Comparison of ENCODE assay signal across 9 cellular contexts in the genomic region with DNA sequence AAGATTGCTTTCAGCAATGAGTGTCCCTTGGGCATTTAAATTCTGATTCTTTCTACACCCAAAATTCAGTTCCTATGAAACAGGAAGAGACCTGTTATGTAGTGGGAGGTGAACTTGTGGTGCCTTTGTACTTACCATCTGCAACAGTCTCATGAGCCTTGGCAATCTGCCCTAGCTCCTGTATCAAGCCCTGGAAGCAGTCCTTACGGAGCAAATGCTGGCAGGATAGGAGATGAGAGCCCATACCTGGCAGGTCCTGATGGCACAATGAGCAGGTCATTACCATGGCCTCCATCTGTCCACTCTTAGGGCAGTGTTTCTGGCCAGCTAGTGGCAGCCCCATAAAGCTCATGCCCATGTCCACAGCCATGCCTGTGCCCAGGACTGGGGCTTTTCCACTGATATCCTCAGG. TPM values are rescaled to one million over a fixed set of nuclear protein-coding genes. Genes with fewer than 3 reads are reported as not detected.
A peak's percentile ranks its signal among the peaks of the same experiment; 100 is the strongest.
DNase-seq lines count a peak whose midpoint lies in the region; ATAC-seq and TF ChIP-seq lines count a peak whose summit lies in the region.
"Had no signal": no experiment of that assay in that cellular context is flagged by ENCODE, and none has a peak within 500 bp of the region (broad histone marks: within the 10 kb centered on the region; RNA-seq: fewer than 3 reads in every experiment).

No MANE protein-coding gene starts in this region.

- no peaks in the 10 kb centered on the region for H3K27me3 Mint-ChIP-seq in WTC11 (ENCODE audit: low read depth)
- no peaks in the 10 kb centered on the region for H3K27me3 Mint-ChIP-seq in naive thymus-derived CD4-positive, alpha-beta T cell
- H3K27me3 Mint-ChIP-seq: dendritic cell treated with granulocyte-macrophage colony-stimulating factor and Interleukin-4, amounts not matched to agents 40 ng/mL and 50 ng/mL, for 4 days had no signal

- no peaks in the 10 kb centered on the region for H3K36me3 ChIP-seq in hepatocyte (replicated peaks; ENCODE audit: insufficient read depth, low read depth)
- peaks cover 0 to 40% (median 17%) of the 10 kb centered on the region in 6 donors for H3K36me3 ChIP-seq in spleen
- H3K36me3 ChIP-seq in naive thymus-derived CD4-positive, alpha-beta T cell (ENCODE audit: control insufficient read depth in 2 of 3, insufficient read depth in 3 of 3, low read length in 3 of 3) = peaks cover 0 to 24% (median 8%) of the 10 kb centered on the region in 3 experiments

- H3K9me3 ChIP-seq in hepatocyte (ENCODE audit: low read depth) = no peaks in the 10 kb centered on the region
- H3K9me3 ChIP-seq in spleen = no peaks in the 10 kb centered on the region
- no peaks in the 10 kb centered on the region for H3K9me3 ChIP-seq in naive thymus-derived CD4-positive, alpha-beta T cell (ENCODE audit: control insufficient read depth in 2 of 3, low read length in 3 of 3)

- no peaks in the 10 kb centered on the region for H4K20me1 ChIP-seq in hepatocyte (ENCODE audit: insufficient read depth, poor library complexity, severe bottlenecking)

- CTCF ChIA-PET in WTC11 (lab: Charles Lee) (interaction anchor here (1.1 kb wide), 1 partner anchor 95 kb away, joined by 3 read pairs; no protein-coding TSS in a partner anchor), HEK293T (lab: Yijun Ruan, JAX) (no interaction called here)
- CTCF ChIA-PET in naive thymus-derived CD4-positive, alpha-beta T cell (lab: Charles Lee) = no interaction called here

- peaks cover 8% of the 10 kb centered on the region for H3K4me1 ChIP-seq in hepatocyte (ENCODE audit: insufficient read depth)
- peaks cover 0 to 3% (median 0%) of the 10 kb centered on the region in 6 donors for H3K4me1 ChIP-seq in spleen
- no peaks in the 10 kb centered on the region for H3K4me1 ChIP-seq in naive thymus-derived CD4-positive, alpha-beta T cell (ENCODE audit: control insufficient read depth in 2 of 2, insufficient read depth in 2 of 2, low read length in 2 of 2)

- peak overlapping the region; percentile 78 for H3K27ac ChIP-seq in hepatocyte
- peak overlapping the region in 6 of 8 donors; percentile 14 to 64 (median 52) for H3K27ac ChIP-seq in spleen
- no peak overlapping the region for H3K27ac ChIP-seq in naive thymus-derived CD4-positive, alpha-beta T cell (ENCODE audit: low read depth, low read length)

- intact Hi-C loops in spleen (cut with DNase I; ENCODE audit: low total_unique reads) = no loop called here
- intact Hi-C loops in naive thymus-derived CD4-positive, alpha-beta T cell (cut with micrococcal nuclease) = no loop called here

- H3K79me2 ChIP-seq in hepatocyte = no peaks in the 10 kb centered on the region

- peak overlapping the region; percentile 94 for H3K27ac Mint-ChIP-seq in WTC11
- H3K27ac Mint-ChIP-seq in naive thymus-derived CD4-positive, alpha-beta T cell = peak overlapping the region in 2 of 9 donors; percentile 17 to 20
- H3K27ac Mint-ChIP-seq: dendritic cell treated with granulocyte-macrophage colony-stimulating factor and Interleukin-4, amounts not matched to agents 40 ng/mL and 50 ng/mL, for 4 days had no signal

- H3K36me3 Mint-ChIP-seq in WTC11 = no peaks in the 10 kb centered on the region
- peaks cover 9 to 48% (median 32%) of the 10 kb centered on the region in 5 donors for H3K36me3 Mint-ChIP-seq in naive thymus-derived CD4-positive, alpha-beta T cell

- TF ChIP-seq CTCF in WTC11 (IDR thresholded peaks at IDR 0.05) (no peak), hepatocyte (IDR thresholded peaks at IDR 0.05; ENCODE audit: poor library complexity) (no peak), spleen (IDR thresholded peaks at IDR 0.05 in 8 of 11, conservative IDR thresholded peaks at IDR 0.05 in 3 of 11) (no peak)

- peaks cover 31% of the 10 kb centered on the region for H3K4me1 Mint-ChIP-seq in WTC11
- H3K4me1 Mint-ChIP-seq in naive thymus-derived CD4-positive, alpha-beta T cell = peaks cover 0 to 21% (median 0%) of the 10 kb centered on the region in 7 donors

- H3K9me3 Mint-ChIP-seq in WTC11 = no peaks in the 10 kb centered on the region
- no peaks in the 10 kb centered on the region for H3K9me3 Mint-ChIP-seq in naive thymus-derived CD4-positive, alpha-beta T cell
- H3K9me3 Mint-ChIP-seq: dendritic cell treated with granulocyte-macrophage colony-stimulating factor and Interleukin-4, amounts not matched to agents 40 ng/mL and 50 ng/mL, for 4 days had no signal

- peak; percentile 67 for DNase-seq in Jurkat, Clone E6-1 (ENCODE audit: low read depth, low spot score)
- no peak for DNase-seq in WTC11 (ENCODE audit: low spot score)
- DNase-seq in hepatocyte (ENCODE audit: low spot score) = peak; percentile 29
- DNase-seq in spleen = no peak
- no peak for DNase-seq in HEK293T (ENCODE audit: extremely low spot score)
- DNase-seq in NCI-H128 (lab: John Stamatoyannopoulos, UW; ENCODE audit: unreplicated experiment) = no peak
- DNase-seq in naive thymus-derived CD4-positive, alpha-beta T cell = no peak
- DNase-seq in SHP77 (lab: John Stamatoyannopoulos, UW) = no peak

- POLR2A ChIA-PET in WTC11 (lab: Charles Lee) = interaction anchor here (0.6 to 1.2 kb wide), 4 partner anchors 11 to 23 kb away, joined by 3 to 5 read pairs (median 3); a partner anchor contains a TSS
- POLR2A ChIA-PET in HEK293T (lab: Yijun Ruan, JAX) = interaction anchor here (0.7 to 4.6 kb wide), 3 partner anchors 11 to 17 kb away, joined by 3 to 36 read pairs (median 5); a partner anchor contains a TSS
- POLR2A ChIA-PET in naive thymus-derived CD4-positive, alpha-beta T cell (lab: Charles Lee) = interaction anchor here (0.8 kb wide), 1 partner anchor 10 kb away, joined by 3 read pairs; no protein-coding TSS in a partner anchor

- 0% methylated on average over 1 of the region's 1 CpG for WGBS in hepatocyte (ENCODE audit: low lambda C conversion rate, missing lambda C conversion rate)
- WGBS in spleen, 5 donors = 0 to 87% (median 0%) methylated on average over 1 of the region's 1 CpG

- H3K4me3 Mint-ChIP-seq in WTC11 = peak overlapping the region; percentile 22
- H3K4me3 Mint-ChIP-seq in naive thymus-derived CD4-positive, alpha-beta T cell = no peak overlapping the region
- H3K4me3 Mint-ChIP-seq: dendritic cell treated with granulocyte-macrophage colony-stimulating factor and Interleukin-4, amounts not matched to agents 40 ng/mL and 50 ng/mL, for 4 days had no signal

- TF ChIP-seq POLR2A in spleen (IDR thresholded peaks at IDR 0.05) = no peak

- H3K4me3 ChIP-seq in Jurkat, Clone E6-1 (ENCODE audit: low read length) = no peak overlapping the region
- H3K4me3 ChIP-seq in hepatocyte = no peak overlapping the region
- H3K4me3 ChIP-seq in spleen = no peak overlapping the region
- H3K4me3 ChIP-seq in naive thymus-derived CD4-positive, alpha-beta T cell (ENCODE audit: low read length) = no peak overlapping the region

- no peak overlapping the region for H3K4me2 ChIP-seq in hepatocyte

- H3K27me3 ChIP-seq in hepatocyte (no peaks in the 10 kb centered on the region), spleen (replicated peaks in 1 of 7) (no peaks in the 10 kb centered on the region)
- no peaks in the 10 kb centered on the region for H3K27me3 ChIP-seq in naive thymus-derived CD4-positive, alpha-beta T cell (ENCODE audit: control insufficient read depth in 2 of 2, insufficient read depth in 2 of 2, low read length in 2 of 2)

- no peak overlapping the region for H2AFZ ChIP-seq in hepatocyte

- no peaks in the 10 kb centered on the region for H3K9me2 ChIP-seq in hepatocyte (replicated peaks; ENCODE audit: insufficient read depth)

- ATAC-seq in WTC11 = peak; percentile 59
- no peak for ATAC-seq in naive thymus-derived CD4-positive, alpha-beta T cell

TF ChIP-seq in WTC11, 78 proteins besides CTCF, POLR2A, EP300 and RAD21:
- no peak for TF ChIP-seq TCF7 (CRISPR knock-in tag; IDR thresholded peaks at IDR 0.05; ENCODE audit: low read depth)
- TF ChIP-seq TEAD1 (CRISPR knock-in tag; IDR thresholded peaks at IDR 0.05) = 0 out of 2 replicates have a peak, but pooled peaks have one; percentile 26

TF ChIP-seq in HEK293T, 16 proteins besides CTCF, POLR2A, EP300 and RAD21 (continues in another document):
- TF ChIP-seq SP1 (IDR thresholded peaks at IDR 0.05) = no peak
- TF ChIP-seq FOXA1 (IDR thresholded peaks at IDR 0.05) = no peak
- TF ChIP-seq FOXM1 (IDR thresholded peaks at IDR 0.05; ENCODE audit: borderline replicate concordance) = no peak
- TF ChIP-seq BHLHE40 (IDR thresholded peaks at IDR 0.05; ENCODE audit: borderline replicate concordance) = no peak
- no peak for TF ChIP-seq NFRKB (IDR thresholded peaks at IDR 0.05)
- no peak for TF ChIP-seq ZNF384 (IDR thresholded peaks at IDR 0.05)
- TF ChIP-seq ELF4 (IDR thresholded peaks at IDR 0.05) = no peak
- TF ChIP-seq SUZ12 (IDR thresholded peaks at IDR 0.05) = no peak
- no peak for TF ChIP-seq LEF1 (IDR thresholded peaks at IDR 0.05; ENCODE audit: borderline replicate concordance)
- TF ChIP-seq, protein P1, sequence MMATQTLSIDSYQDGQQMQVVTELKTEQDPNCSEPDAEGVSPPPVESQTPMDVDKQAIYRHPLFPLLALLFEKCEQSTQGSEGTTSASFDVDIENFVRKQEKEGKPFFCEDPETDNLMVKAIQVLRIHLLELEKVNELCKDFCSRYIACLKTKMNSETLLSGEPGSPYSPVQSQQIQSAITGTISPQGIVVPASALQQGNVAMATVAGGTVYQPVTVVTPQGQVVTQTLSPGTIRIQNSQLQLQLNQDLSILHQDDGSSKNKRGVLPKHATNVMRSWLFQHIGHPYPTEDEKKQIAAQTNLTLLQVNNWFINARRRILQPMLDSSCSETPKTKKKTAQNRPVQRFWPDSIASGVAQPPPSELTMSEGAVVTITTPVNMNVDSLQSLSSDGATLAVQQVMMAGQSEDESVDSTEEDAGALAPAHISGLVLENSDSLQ (IDR thresholded peaks at IDR 0.05) = no peak
- TF ChIP-seq CTBP1 (IDR thresholded peaks at IDR 0.05; ENCODE audit: borderline replicate concordance) = no peak
- TF ChIP-seq FOXK2 (IDR thresholded peaks at IDR 0.05) = no peak
- TF ChIP-seq L3MBTL2 (conservative IDR thresholded peaks at IDR 0.05) = no peak

RNA-seq across cellular contexts. Expression of a gene that starts 10.8 kb away (rescaled TPM):
- polyA plus RNA-seq in Jurkat, Clone E6-1 (2012; ENCODE audit: insufficient read depth, insufficient read length) = 14.6 TPM
- total RNA-seq in WTC11 (2021) (5.6 to 8.0 TPM (median 7.8 TPM) in 3 replicates), hepatocyte (1.2 and 4.7 TPM in 2 replicates), spleen (10 to 100 TPM in 5 of 7 donors, 1 to 10 TPM in 2; 5.3 to 22.8 (median 12.6) TPM)
- polyA plus RNA-seq in hepatocyte (1.4 and 2.1 TPM in 2 replicates), spleen (1 to 10 TPM in 2 of 3 donors, under 1 TPM in 1; 0.86 to 4.3 (median 2.3) TPM)
- total RNA-seq in naive thymus-derived CD4-positive, alpha-beta T cell = 10 to 100 TPM; 16.0 to 37.6 (median 24.2) TPM
- polyA plus RNA-seq in naive thymus-derived CD4-positive, alpha-beta T cell = under 1 TPM; 0.32 to 0.85 TPM

RNA-seq across cellular contexts. Expression of a gene that starts 10.9 kb away (rescaled TPM):
- 3,824 TPM for polyA plus RNA-seq in Jurkat, Clone E6-1 (2012; ENCODE audit: insufficient read depth, insufficient read length)
- 1,103 to 1,198 TPM (median 1,179 TPM) in 3 replicates for total RNA-seq in WTC11 (2021)
- total RNA-seq in hepatocyte = 818 and 854 TPM in 2 replicates
- polyA plus RNA-seq in hepatocyte = 803 and 849 TPM in 2 replicates
- total RNA-seq in spleen = 1,000 to 10,000 TPM in 4 of 7 donors, 100 to 1,000 TPM in 3; 845 to 1,581 (median 1,127) TPM
- 1,000 to 10,000 TPM; 6,984 to 8,152 (median 7,296) TPM for polyA plus RNA-seq in spleen
- total RNA-seq in naive thymus-derived CD4-positive, alpha-beta T cell = 1,000 to 10,000 TPM in 4 of 5 experiments, 100 to 1,000 TPM in 1; 758 to 2,116 (median 1,670) TPM
- polyA plus RNA-seq in naive thymus-derived CD4-positive, alpha-beta T cell = 1,000 to 10,000 TPM; 4,766 to 4,835 TPM

Comparison
In these comparisons a context has a peak if more than half of its experiments do, and no peak if none do; other contexts are left out.
1. DNase-seq: peak in Jurkat, Clone E6-1 (single experiment) and hepatocyte (single experiment); none in WTC11 (single experiment), spleen (single experiment), HEK293T (single experiment), NCI-H128 (single experiment), naive thymus-derived CD4-positive, alpha-beta T cell (0 of 9) and SHP77 (0 of 2).